ENCODE assay signal across 1 cellular context in genomic region chr12:20527396-20528154, GRCh38.
TF ChIP-seq lines count a peak whose summit lies in the region.

No MANE protein-coding gene starts in this region.

TF ChIP-seq in GM23338, 12 proteins besides CTCF, POLR2A, EP300 and RAD21 (continued from another document):
- TF ChIP-seq ZNF462 (CRISPR knock-in tag; IDR thresholded peaks at IDR 0.05) = no peak
- TF ChIP-seq STAT1 (IDR thresholded peaks at IDR 0.05; ENCODE audit: unreplicated experiment) = no peak
- TF ChIP-seq EZH2 (IDR thresholded peaks at IDR 0.05; ENCODE audit: low read depth, unreplicated experiment) = no peak
- TF ChIP-seq NANOG (IDR thresholded peaks at IDR 0.05; ENCODE audit: borderline replicate concordance) = no peak
- no peak for TF ChIP-seq JUNB (IDR thresholded peaks at IDR 0.05; ENCODE audit: unreplicated experiment)
- no peak for TF ChIP-seq ZNF114 (CRISPR knock-in tag; IDR thresholded peaks at IDR 0.05)
